In the genomic region with DNA sequence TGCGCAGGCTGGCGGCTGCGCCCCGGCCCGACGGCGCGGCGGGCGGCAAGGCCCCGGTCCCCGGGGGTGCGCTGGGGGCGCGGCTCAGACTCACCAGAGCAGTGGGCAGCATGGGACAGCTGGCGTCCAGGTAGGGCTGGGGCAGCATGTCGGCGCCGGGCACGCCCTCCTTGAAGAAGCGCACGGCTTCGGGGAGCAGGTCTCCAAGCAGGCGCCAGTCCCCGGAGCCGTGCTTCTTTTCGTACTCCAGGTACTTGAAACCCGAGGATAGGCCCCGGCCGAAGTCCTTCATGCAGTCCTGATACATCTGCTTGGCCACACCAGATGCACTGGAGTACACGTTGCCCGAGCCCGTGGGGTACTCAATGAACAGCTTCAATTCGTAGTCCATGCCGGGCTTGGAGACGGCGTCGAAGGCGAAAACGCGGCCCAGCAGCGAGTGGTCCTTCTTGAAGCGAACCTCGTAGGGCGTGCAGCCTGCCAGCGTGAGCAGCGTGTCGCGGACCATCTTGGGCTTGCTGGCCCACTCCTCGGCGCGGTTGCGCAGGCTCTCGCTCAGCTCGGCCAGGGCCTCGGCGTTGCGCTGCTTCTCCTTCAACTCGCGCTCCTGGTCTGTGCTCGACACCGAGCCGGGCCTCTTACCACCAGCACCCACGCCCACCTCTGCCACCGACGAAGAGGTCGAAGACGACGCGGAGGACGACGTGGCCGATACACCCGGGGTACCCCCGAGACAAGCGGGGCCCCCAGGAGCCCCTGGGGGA, we compare ENCODE assay signal across 8 cellular contexts. TPM values are rescaled to one million over a fixed set of nuclear protein-coding genes. Genes with fewer than 3 reads are reported as not detected.
A peak's percentile ranks its signal among the peaks of the same experiment; 100 is the strongest.
DNase-seq lines count a peak whose midpoint lies in the region; ATAC-seq and TF ChIP-seq lines count a peak whose summit lies in the region.

No MANE protein-coding gene starts in this region.

- DNase-seq in activated CD4-positive, alpha-beta T cell treated with anti-CD3 and anti-CD28 coated beads for 36 hours: peak; percentile 40
- no peak for DNase-seq in activated CD4-positive, alpha-beta T cell treated with anti-CD3 and anti-CD28 coated beads, Interleukin-2, amount 50 U/mL, for 1 hour
- DNase-seq in SK-N-MC (ENCODE audit: low read depth, low spot score) (no peak), esophagus muscularis mucosa (ENCODE audit: extremely low spot score) (no peak), NAMALWA (ENCODE audit: low spot score) (no peak)
- DNase-seq in effector CD8-positive, alpha-beta T cell (lab: John Stamatoyannopoulos, UW): no peak
- DNase-seq in effector CD4-positive, alpha-beta T cell: no peak

- H3K36me3 ChIP-seq in SK-N-MC (ENCODE audit: insufficient read depth, low read length) (peaks cover 7% of the 10 kb centered on the region), esophagus muscularis mucosa (peaks cover 0 to 27% (median 12%) of the 10 kb centered on the region in 4 donors), neuron (ENCODE audit: insufficient read depth, low read length) (peaks cover 6% of the 10 kb centered on the region)

- POLR2A ChIA-PET in activated CD4-positive, alpha-beta T cell treated with anti-CD3 and anti-CD28 coated beads for 36 hours (lab: Charles Lee): interaction anchor here (1.0 kb wide), 1 partner anchor 65 kb away, joined by 3 read pairs; no protein-coding TSS in a partner anchor

- intact Hi-C loops in activated CD4-positive, alpha-beta T cell treated with anti-CD3 and anti-CD28 coated beads for 36 hours (cut with DNase I, micrococcal nuclease): loop anchor here (5.0 to 10.0 kb wide), 4 partner anchors 112 to 872 kb away; a partner anchor contains a TSS
- intact Hi-C loops in esophagus muscularis mucosa (cut with DNase I): loop anchor here (5.0 kb wide), 2 partner anchors 69 to 109 kb away; no protein-coding TSS in a partner anchor

- H3K27me3 ChIP-seq in esophagus muscularis mucosa (no peaks in the 10 kb centered on the region), neuron (ENCODE audit: insufficient read depth, low read length) (no peaks in the 10 kb centered on the region)

- H3K4me1 Mint-ChIP-seq in activated CD4-positive, alpha-beta T cell treated with anti-CD3 and anti-CD28 coated beads for 36 hours: peaks cover 62% of the 10 kb centered on the region

- no peaks in the 10 kb centered on the region for H3K9me3 Mint-ChIP-seq in activated CD4-positive, alpha-beta T cell treated with anti-CD3 and anti-CD28 coated beads for 36 hours (ENCODE audit: low read depth)

- H3K9me3 ChIP-seq in SK-N-MC (ENCODE audit: low read depth, low read length) (no peaks in the 10 kb centered on the region), esophagus muscularis mucosa (no peaks in the 10 kb centered on the region), neuron (ENCODE audit: low read length) (no peaks in the 10 kb centered on the region)

- TF ChIP-seq EP300 in esophagus muscularis mucosa (IDR thresholded peaks at IDR 0.05): no peak

- H3K27ac Mint-ChIP-seq in activated CD4-positive, alpha-beta T cell treated with anti-CD3 and anti-CD28 coated beads for 36 hours: peak overlapping the region; percentile 77

- CTCF ChIA-PET in activated CD4-positive, alpha-beta T cell treated with anti-CD3 and anti-CD28 coated beads for 36 hours (lab: Charles Lee): interaction anchor here (0.7 to 1.0 kb wide), 3 partner anchors 10 to 114 kb away, joined by 3 to 5 read pairs (median 3); no protein-coding TSS in a partner anchor

- no peak for TF ChIP-seq CTCF in esophagus muscularis mucosa (IDR thresholded peaks at IDR 0.05)

- no peak overlapping the region for H2AFZ ChIP-seq in neuron (ENCODE audit: low read depth, low read length)

- no peak for ATAC-seq in activated CD4-positive, alpha-beta T cell treated with anti-CD3 and anti-CD28 coated beads for 36 hours

- 42% methylated on average over 21 of the region's 76 CpGs for WGBS in esophagus muscularis mucosa

- H3K27me3 Mint-ChIP-seq in activated CD4-positive, alpha-beta T cell treated with anti-CD3 and anti-CD28 coated beads for 36 hours: no peaks in the 10 kb centered on the region

- H3K36me3 Mint-ChIP-seq in activated CD4-positive, alpha-beta T cell treated with anti-CD3 and anti-CD28 coated beads for 36 hours (ENCODE audit: low read depth): peaks cover 34% of the 10 kb centered on the region

- H3K27ac ChIP-seq in SK-N-MC: no peak overlapping the region
- H3K27ac ChIP-seq in esophagus muscularis mucosa (replicated peaks in 1 of 4): peak overlapping the region; percentile 98 to 100 (median 100)

- TF ChIP-seq POLR2A in esophagus muscularis mucosa (IDR thresholded peaks at IDR 0.05; ENCODE audit: low read depth): no peak

- H3K9ac ChIP-seq in SK-N-MC (ENCODE audit: insufficient read length): peak overlapping the region; percentile 88

- H3K4me1 ChIP-seq in esophagus muscularis mucosa (peaks cover 68 to 78% (median 76%) of the 10 kb centered on the region in 4 donors), neuron (ENCODE audit: insufficient read depth, low read length) (peaks cover 45% of the 10 kb centered on the region)

- peak overlapping the region; percentile 88 for H3K4me3 Mint-ChIP-seq in activated CD4-positive, alpha-beta T cell treated with anti-CD3 and anti-CD28 coated beads for 36 hours

- H3K4me3 ChIP-seq in SK-N-MC (peak overlapping the region; percentile 88), esophagus muscularis mucosa (peak overlapping the region; percentile 79 to 93 (median 86)), neuron (ENCODE audit: low read length) (peak overlapping the region; percentile 78)

RNA-seq across cellular contexts. Expression of a gene that starts 2.2 kb away (rescaled TPM):
- total RNA-seq in activated CD4-positive, alpha-beta T cell treated with anti-CD3 and anti-CD28 coated beads for 36 hours: 10 to 100 TPM; 34.3 to 40.1 TPM
- 100 to 1,000 TPM in 1 of 4 donors, 10 to 100 TPM in 3; 58.6 to 105 (median 98.4) TPM for total RNA-seq in esophagus muscularis mucosa
